Comparison of ENCODE assay signal across 8 cellular contexts in the genomic region with DNA sequence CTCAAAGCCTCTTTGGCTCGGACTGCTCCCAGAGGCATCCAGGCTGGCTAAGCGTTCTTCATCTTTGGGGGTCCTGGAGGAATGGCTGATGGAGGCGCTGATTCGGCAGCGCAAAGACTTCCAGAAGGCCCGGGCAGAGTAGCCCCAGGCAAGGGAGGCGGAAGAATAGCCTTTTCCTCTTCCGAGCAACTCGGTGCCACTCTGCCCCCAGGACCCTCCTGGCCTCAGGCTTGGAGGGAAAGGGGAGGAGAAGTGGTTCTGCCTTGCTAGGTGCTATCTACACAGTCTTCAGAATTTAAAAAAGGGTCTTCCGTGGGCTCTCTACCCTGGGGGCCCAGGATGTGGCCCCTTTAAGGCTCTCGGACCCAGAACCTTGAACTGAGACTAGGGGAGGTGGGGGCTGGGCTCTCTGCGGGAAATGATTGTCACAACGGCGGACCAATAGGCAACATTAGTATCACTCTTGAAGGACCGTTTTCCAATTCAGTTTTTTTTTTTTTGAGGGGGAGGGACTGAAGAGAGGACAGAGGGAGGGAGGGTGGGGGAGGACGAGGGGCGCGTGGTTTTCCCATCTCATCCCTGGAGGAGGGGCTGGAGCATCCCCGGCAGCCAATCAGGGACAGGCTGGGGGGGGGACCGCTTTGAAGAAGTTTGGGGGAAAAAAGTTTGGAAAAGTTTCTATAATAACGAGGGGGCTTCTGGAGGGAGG. TPM values are rescaled to one million over a fixed set of nuclear protein-coding genes. Genes with fewer than 3 reads are reported as not detected.
DNase-seq lines count a peak whose midpoint lies in the region; ATAC-seq and TF ChIP-seq lines count a peak whose summit lies in the region.

Gene NFATC4 (plus strand): TSS at position 679 of the 709 bp plus-strand sequence. CDS start 157 bp downstream, outside the sequence.

- ATAC-seq in GM19395 (IDR thresholded peaks at IDR 0.05; ENCODE audit: unreplicated experiment) = peak; percentile 15
- no peak for ATAC-seq in activated B cell treated with CpG ODN at 0.5 μM for 24 hours (ENCODE audit: low read depth)
- ATAC-seq in aorta (ENCODE audit: low FRiP score) = peak; percentile 68

- H3K4me1 Mint-ChIP-seq in activated B cell treated with CpG ODN at 0.5 μM for 24 hours = peaks cover 33% of the 10 kb centered on the region

- H2AFZ ChIP-seq in fibroblast of lung (ENCODE audit: low read length) = peak within 1 kb of the TSS; percentile 65

- DNase-seq in AG20443 (ENCODE audit: low spot score) (peak; percentile 91), NCI-H1436 treated with DMSO at 0.1 percent for 48 hours (lab: John Stamatoyannopoulos, UW) (peak; percentile 76), activated B cell treated with CpG ODN at 0.5 μM for 24 hours (no peak), fibroblast of lung (ENCODE audit: low read depth in 2 of 2) (peak; percentile 92 to 99), myocyte (ENCODE audit: low read depth) (peak; percentile 88), aorta (peak; percentile 83 to 89), SIG-M5 treated with dmso at 0.1 percent for 504 hours (lab: John Stamatoyannopoulos, UW; ENCODE audit: unreplicated experiment) (no peak)

- peaks cover 31% of the 10 kb centered on the region for H3K4me1 ChIP-seq in fibroblast of lung (ENCODE audit: control insufficient read depth, extremely low read depth, insufficient read depth, low read length)
- H3K4me1 ChIP-seq in aorta (ENCODE audit: control insufficient read depth in 1 of 2, insufficient read depth in 2 of 2, low read length in 2 of 2) = no peaks in the 10 kb centered on the region

- peak within 1 kb of the TSS; percentile 91 for H3K9ac ChIP-seq in fibroblast of lung (ENCODE audit: insufficient read depth, low read length)

- H3K27me3 Mint-ChIP-seq in activated B cell treated with CpG ODN at 0.5 μM for 24 hours = peaks cover 2% of the 10 kb centered on the region

- H3K36me3 ChIP-seq in fibroblast of lung (ENCODE audit: control insufficient read depth, insufficient read depth, low read length) = peaks cover 7% of the 10 kb centered on the region
- no peaks in the 10 kb centered on the region for H3K36me3 ChIP-seq in aorta (ENCODE audit: control insufficient read depth in 1 of 2, insufficient read depth in 2 of 2, low read length in 1 of 2)

- WGBS in aorta, 2 donors = 2 to 3% methylated on average over 18 to 21 of the region's 21 CpGs

- intact Hi-C loops in activated B cell treated with CpG ODN at 0.5 μM for 24 hours (cut with micrococcal nuclease) = loop anchor here (5.0 kb wide), 1 partner anchor 95 kb away; the partner anchor contains the start of gene RABGGTA
- intact Hi-C loops in aorta (cut with DNase I) = loop anchor here in 1 of 2 donors (2.0 kb wide), 3 partner anchors 31 to 221 kb away; partner anchors contain the start of genes NYNRIN, PSME2 and RNF31

- H3K27me3 ChIP-seq in fibroblast of lung (ENCODE audit: control insufficient read depth, insufficient read depth, low read length) = no peaks in the 10 kb centered on the region
- H3K27me3 ChIP-seq in aorta (ENCODE audit: control insufficient read depth in 1 of 2, insufficient read depth in 2 of 2, low read length in 1 of 2) = no peaks in the 10 kb centered on the region

- CTCF ChIA-PET in activated B cell treated with CpG ODN at 0.5 μM for 24 hours (lab: Charles Lee) = interaction anchor here (1.4 kb wide), 1 partner anchor 64 kb away, joined by 3 read pairs; no protein-coding TSS in a partner anchor

- POLR2A ChIA-PET in activated B cell treated with CpG ODN at 0.5 μM for 24 hours (lab: Charles Lee) = interaction anchor here (0.5 to 4.2 kb wide), 4 partner anchors 62 to 1385 kb away, joined by 3 to 257 read pairs (median 4); partner anchors contain the start of genes CBLN3 and KHNYN

- H3K27ac ChIP-seq in fibroblast of lung (ENCODE audit: insufficient read depth, low read length) = peak within 1 kb of the TSS; percentile 98
- H3K27ac ChIP-seq in aorta (ENCODE audit: low read depth in 1 of 2, low read length in 2 of 2) = peak within 1 kb of the TSS; percentile 73 to 90

- peaks cover 9% of the 10 kb centered on the region for H3K79me2 ChIP-seq in fibroblast of lung (ENCODE audit: control insufficient read depth, insufficient read depth, low read length)

- no peaks in the 10 kb centered on the region for H4K20me1 ChIP-seq in fibroblast of lung (ENCODE audit: control insufficient read depth, extremely low read depth, insufficient read depth, low read length)

- H3K9me3 ChIP-seq in fibroblast of lung (ENCODE audit: control insufficient read depth, insufficient read depth, low read depth, low read length) (no peaks in the 10 kb centered on the region), aorta (ENCODE audit: control insufficient read depth, low read length) (no peaks in the 10 kb centered on the region)

- peak within 1 kb of the TSS; percentile 80 for H3K27ac Mint-ChIP-seq in activated B cell treated with CpG ODN at 0.5 μM for 24 hours

- TF ChIP-seq CTCF in activated B cell treated with CpG ODN at 0.5 μM for 24 hours (IDR thresholded peaks at IDR 0.05) (no peak), fibroblast of lung (conservative IDR thresholded peaks at IDR 0.05 in 1 of 2, IDR thresholded peaks at IDR 0.05 in 1 of 2; ENCODE audit: low read depth in 1 of 2, low read length in 2 of 2) (no peak)

- no peaks in the 10 kb centered on the region for H3K36me3 Mint-ChIP-seq in activated B cell treated with CpG ODN at 0.5 μM for 24 hours (ENCODE audit: low read depth)

- peak within 1 kb of the TSS; percentile 87 for H3K4me2 ChIP-seq in fibroblast of lung (ENCODE audit: extremely low read depth, insufficient read depth, low read length)

- H3K4me3 Mint-ChIP-seq in activated B cell treated with CpG ODN at 0.5 μM for 24 hours = peak within 1 kb of the TSS; percentile 85

- H3K4me3 ChIP-seq in fibroblast of lung (replicated peaks in 1 of 4; ENCODE audit: control extremely low read depth in 1 of 4, insufficient read depth in 1 of 4, low read depth in 3 of 4, low read length in 4 of 4) (peak within 1 kb of the TSS; percentile 79 to 100 (median 90)), aorta (ENCODE audit: low read length in 2 of 2) (peak within 1 kb of the TSS; percentile 47 to 68)

- no peaks in the 10 kb centered on the region for H3K9me3 Mint-ChIP-seq in activated B cell treated with CpG ODN at 0.5 μM for 24 hours

RNA-seq across cellular contexts. Expression of gene NFATC4, which starts in this region (rescaled TPM):
- total RNA-seq in activated B cell treated with CpG ODN at 0.5 μM for 24 hours = 9.4 and 11.2 TPM in 2 replicates
- total RNA-seq in fibroblast of lung = 33.1 and 59.9 TPM in 2 replicates
- 23.8 and 27.1 TPM in 2 replicates for polyA plus RNA-seq in fibroblast of lung
- polyA plus RNA-seq in fibroblast of lung (2012) = 65.3 and 70.8 TPM in 2 replicates
- polyA minus RNA-seq in fibroblast of lung (ENCODE audit: low replicate concordance) = 118 and 136 TPM in 2 replicates
- 19.4 and 23.2 TPM in 2 replicates for total RNA-seq in myocyte
- polyA plus RNA-seq in myocyte (2012) = 10.2 TPM
- total RNA-seq in aorta = 100 to 1,000 TPM in 1 of 2 donors, 10 to 100 TPM in 1; 85.5 to 121 TPM
- polyA plus RNA-seq in aorta = 100 to 1,000 TPM in 1 of 2 donors, 10 to 100 TPM in 1; 23.0 to 572 TPM

Comparison
In these comparisons a context has a peak if more than half of its experiments do, and no peak if none do; other contexts are left out.
1. DNase-seq: peak in AG20443 (single experiment), NCI-H1436 treated with DMSO at 0.1 percent for 48 hours (single experiment), fibroblast of lung (2 of 2), myocyte (single experiment) and aorta (2 of 2); none in activated B cell treated with CpG ODN at 0.5 μM for 24 hours (single experiment) and SIG-M5 treated with dmso at 0.1 percent for 504 hours (single experiment).